ENCODE assay signal across 9 cellular contexts in genomic region chr7:139647812-139648616, GRCh38.
DNase-seq lines count a peak whose midpoint lies in the region; ATAC-seq and TF ChIP-seq lines count a peak whose summit lies in the region.
"Had no signal": no experiment of that assay in that cellular context is flagged by ENCODE, and none has a peak within 500 bp of the region (broad histone marks: within the 10 kb centered on the region; RNA-seq: fewer than 3 reads in every experiment).

No MANE protein-coding gene starts in this region.

- H3K9me2 ChIP-seq in GM23248 (ENCODE audit: insufficient read depth), result no peaks in the 10 kb centered on the region

- peaks cover 69% of the 10 kb centered on the region for H3K4me1 Mint-ChIP-seq in CD14-positive monocyte
- peaks cover 58% of the 10 kb centered on the region for H3K4me1 Mint-ChIP-seq in nephron

- no peaks in the 10 kb centered on the region for H3F3A ChIP-seq in GM23248 (ENCODE audit: insufficient read depth)

- no peak overlapping the region for H3K9ac ChIP-seq in GM23248

- H3K9me3 Mint-ChIP-seq in CD14-positive monocyte (peaks cover 0 to 3% (median 0%) of the 10 kb centered on the region in 7 donors), nephron (no peaks in the 10 kb centered on the region)

- 88 to 92% methylated on average over 12 of the region's 12 CpGs for WGBS in GM23248 (ENCODE audit: low coverage in 1 of 2, low lambda C conversion rate in 2 of 2, missing lambda C conversion rate in 2 of 2), 2 experiments

- H4K20me1 ChIP-seq in GM23248 (ENCODE audit: insufficient read depth), result no peaks in the 10 kb centered on the region

- no peak overlapping the region for H3K27ac ChIP-seq in GM23248
- H3K27ac ChIP-seq in breast epithelium, result peak overlapping the region in 1 of 2 donors; percentile 78

- no peaks in the 10 kb centered on the region for H3K4me1 ChIP-seq in GM23248 (ENCODE audit: insufficient read depth)
- H3K4me1 ChIP-seq in breast epithelium, result no peaks in the 10 kb centered on the region

- no peak for DNase-seq in CD14-positive monocyte (ENCODE audit: low spot score)
- peak; percentile 14 for DNase-seq in GM23248
- DNase-seq in choroid plexus epithelial cell (ENCODE audit: low read depth), result peak; percentile 38
- no peak for DNase-seq in NCI-H82 (lab: John Stamatoyannopoulos, UW)
- DNase-seq in NCI-H2029 (lab: John Stamatoyannopoulos, UW), result no peak
- DNase-seq in breast epithelium (ENCODE audit: low spot score in 2 of 2), result no peak

- H3K4me3 ChIP-seq in GM23248 (no peak overlapping the region), choroid plexus epithelial cell (ENCODE audit: low read depth, low read length) (no peak overlapping the region), breast epithelium (peak overlapping the region in 1 of 3 donors; percentile 29)
- H3K4me3 ChIP-seq: K562 had no signal

- H3K27ac Mint-ChIP-seq in CD14-positive monocyte (peak overlapping the region; percentile 62 to 98 (median 88)), nephron (peak overlapping the region; percentile 58 to 97 (median 78))

- intact Hi-C loops in CD14-positive monocyte (cut with micrococcal nuclease), result loop anchor here (2.0 to 10.0 kb wide), 12 partner anchors 34 to 357 kb away; partner anchors contain the start of genes HIPK2 (in 1 of the 2) and TBXAS1 (in 1 of the 2)
- intact Hi-C loops in breast epithelium (cut with DNase I; ENCODE audit: low total_unique reads), result no loop called here

- no peaks in the 10 kb centered on the region for H3K27me3 ChIP-seq in GM23248 (replicated peaks; ENCODE audit: insufficient read depth)
- H3K27me3 ChIP-seq in breast epithelium, result no peaks in the 10 kb centered on the region

- H3K4me3 Mint-ChIP-seq in CD14-positive monocyte (peak overlapping the region; percentile 76 to 86), nephron (peak overlapping the region in 1 of 3 experiments; percentile 19)

- H3K36me3 Mint-ChIP-seq in CD14-positive monocyte (peaks cover 49 to 57% of the 10 kb centered on the region in 2 donors), nephron (ENCODE audit: low read depth) (peaks cover 11% of the 10 kb centered on the region)

- no peak overlapping the region for H3K4me2 ChIP-seq in GM23248 (ENCODE audit: unreplicated experiment)

- TF ChIP-seq CTCF in CD14-positive monocyte (IDR thresholded peaks at IDR 0.05) (no peak), choroid plexus epithelial cell (conservative IDR thresholded peaks at IDR 0.05; ENCODE audit: low read depth, low read length) (no peak), nephron (IDR thresholded peaks at IDR 0.05; ENCODE audit: unreplicated experiment in 3 of 3) (no peak), breast epithelium (IDR thresholded peaks at IDR 0.05) (no peak)

- H3K27me3 Mint-ChIP-seq in CD14-positive monocyte (ENCODE audit: low read depth in 3 of 3) (peaks cover 0 to 3% (median 0%) of the 10 kb centered on the region in 3 donors), nephron (ENCODE audit: low read depth) (no peaks in the 10 kb centered on the region)

- H3K9me3 ChIP-seq in GM23248 (ENCODE audit: low read depth) (no peaks in the 10 kb centered on the region), breast epithelium (no peaks in the 10 kb centered on the region)

- no peak overlapping the region for H2AFZ ChIP-seq in GM23248

- in situ Hi-C loops in GM23248 (cut with MboI), result loop anchor here (5.0 to 25.0 kb wide), 3 partner anchors 127 to 689 kb away; partner anchors contain the start of gene HIPK2

- no peak for TF ChIP-seq POLR2A in breast epithelium (IDR thresholded peaks at IDR 0.05)

- H3K79me2 ChIP-seq in GM23248 (ENCODE audit: insufficient read depth), result peaks cover 54% of the 10 kb centered on the region

- no peaks in the 10 kb centered on the region for H3K36me3 ChIP-seq in GM23248 (ENCODE audit: low read depth)
- H3K36me3 ChIP-seq in breast epithelium, result no peaks in the 10 kb centered on the region

- no peak for ATAC-seq in HG03521 (IDR thresholded peaks at IDR 0.05; ENCODE audit: unreplicated experiment)

Comparison
In these comparisons a context has a peak if more than half of its experiments do, and no peak if none do; other contexts are left out.
1. DNase-seq: peak in GM23248 (single experiment) and choroid plexus epithelial cell (single experiment); none in CD14-positive monocyte (single experiment), NCI-H82 (single experiment), NCI-H2029 (single experiment) and breast epithelium (0 of 2).